ENCODE assay signal across 8 cellular contexts in the genomic region with DNA sequence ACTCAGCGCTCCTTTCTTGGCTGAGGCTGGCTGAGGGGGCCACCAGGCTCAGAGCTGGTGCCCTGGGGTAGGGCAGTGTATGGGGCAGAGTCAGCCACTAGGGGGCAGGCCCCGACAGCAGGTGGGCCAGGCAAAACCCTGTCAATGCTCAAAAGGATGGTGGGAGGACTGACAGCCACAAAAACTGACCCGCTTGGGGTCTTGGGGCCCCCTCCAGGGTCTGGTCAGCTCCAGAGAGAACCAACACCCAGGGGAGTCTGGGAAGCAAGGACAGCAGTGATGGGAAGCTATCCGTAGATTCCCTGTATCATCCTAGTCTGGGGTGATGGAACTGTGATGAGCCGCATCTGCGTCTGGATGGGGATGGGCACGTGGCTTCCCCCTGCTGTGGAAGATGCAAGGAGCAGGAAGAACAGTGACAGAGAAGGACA.
A peak's percentile ranks its signal among the peaks of the same experiment; 100 is the strongest.
DNase-seq lines count a peak whose midpoint lies in the region; ATAC-seq and TF ChIP-seq lines count a peak whose summit lies in the region.

No MANE protein-coding gene starts in this region.

- no peaks in the 10 kb centered on the region for H3K9me3 ChIP-seq in Panc1 (ENCODE audit: control insufficient read depth, insufficient read depth, low read depth, low read length)

- no peak overlapping the region for H3K27ac ChIP-seq in Panc1 (ENCODE audit: low read length)

- no peaks in the 10 kb centered on the region for H3K36me3 ChIP-seq in Panc1 (ENCODE audit: control insufficient read depth, insufficient read depth, low read length)

- TF ChIP-seq CTCF in Panc1 (IDR thresholded peaks at IDR 0.05) (peak; percentile 95), brain (conservative IDR thresholded peaks at IDR 0.05) (peak; percentile 88 to 96)

- H3K4me3 ChIP-seq in Panc1 (ENCODE audit: low read depth in 2 of 2, low read length in 2 of 2) = no peak overlapping the region

- intact Hi-C loops in Panc1 (cut with micrococcal nuclease; ENCODE audit: unreplicated experiment) = no loop called here

- BruUV-seq in Panc1 (replicated peaks; lab: Mats Ljungman, UMichigan) = no TSS peak

- H3K27ac Mint-ChIP-seq in brain = peak overlapping the region in 2 of 5 experiments; percentile 56 to 64

- in situ Hi-C loops in Panc1 (cut with HindIII; ENCODE audit: low pct_unique_long_range_greater_than_20kb, low sequenced_read_pairs) = no loop called here

- H3K36me3 Mint-ChIP-seq in brain = no peaks in the 10 kb centered on the region

- peaks cover 0 to 4% (median 0%) of the 10 kb centered on the region in 5 experiments for H3K9me3 Mint-ChIP-seq in brain

- peaks cover 34% of the 10 kb centered on the region for H3K4me1 Mint-ChIP-seq in brain

- no peaks in the 10 kb centered on the region for H3K4me1 ChIP-seq in Panc1 (ENCODE audit: control insufficient read depth, insufficient read depth, low read length)

- POLR2A ChIA-PET in Panc1 (lab: Charles Lee) = no interaction called here

- CTCF ChIA-PET in Panc1 (lab: Charles Lee) = interaction anchor here (0.5 to 0.6 kb wide), 4 partner anchors 157 to 1694 kb away, joined by 3 to 4 read pairs (median 3); no protein-coding TSS in a partner anchor

- ATAC-seq in HG02981 (IDR thresholded peaks at IDR 0.05; ENCODE audit: unreplicated experiment) = peak; percentile 55
- ATAC-seq in Panc1 = peak; percentile 91

- DNase-seq in activated gamma-delta T cell treated with Interleukin-2 at 50 U/mL for 16 hours = peak; percentile 4
- no peak for DNase-seq in activated gamma-delta T cell (lab: John Stamatoyannopoulos, UW)
- DNase-seq in Panc1 (ENCODE audit: low read depth, low spot score) = peak; percentile 20
- DNase-seq in kidney tubule cell (ENCODE audit: low spot score) = peak; percentile 37
- peak; percentile 73 for DNase-seq in stimulated activated CD8-positive, alpha-beta memory T cell treated with anti-CD3 and anti-CD28 coated beads, Interleukin-4, amount 100 ng/mL, for 48 hours
- no peak for DNase-seq in NOMO-1 treated with dmso at 0.1 percent for 144 hours (lab: John Stamatoyannopoulos, UW; ENCODE audit: unreplicated experiment)

- H3K27me3 ChIP-seq in Panc1 (ENCODE audit: control insufficient read depth, insufficient read depth, low read length) = no peaks in the 10 kb centered on the region

- H3K27me3 Mint-ChIP-seq in brain = no peaks in the 10 kb centered on the region

- no peak overlapping the region for H3K4me3 Mint-ChIP-seq in brain

Comparison
In these comparisons a context has a peak if more than half of its experiments do, and no peak if none do; other contexts are left out.
1. DNase-seq: peak in activated gamma-delta T cell treated with Interleukin-2 at 50 U/mL for 16 hours (single experiment), Panc1 (single experiment), kidney tubule cell (single experiment) and stimulated activated CD8-positive, alpha-beta memory T cell treated with anti-CD3 and anti-CD28 coated beads, Interleukin-4, amount 100 ng/mL, for 48 hours (single experiment); none in activated gamma-delta T cell (single experiment) and NOMO-1 treated with dmso at 0.1 percent for 144 hours (single experiment).